17 cellular contexts compared by ENCODE assay signal in genomic region chr6:18431581-18431980, GRCh38. TPM values are rescaled to one million over a fixed set of nuclear protein-coding genes. Genes with fewer than 3 reads are reported as not detected.
DNase-seq lines count a peak whose midpoint lies in the region; ATAC-seq, FAIRE-seq and TF ChIP-seq lines count a peak whose summit lies in the region.
"Had no signal": no experiment of that assay in that cellular context is flagged by ENCODE, and none has a peak within 500 bp of the region (broad histone marks: within the 10 kb centered on the region; RNA-seq: fewer than 3 reads in every experiment).

No MANE protein-coding gene starts in this region.

- DNase-seq in HTR-8/SVneo (ENCODE audit: insufficient read length, low spot score) = no peak
- DNase-seq in bronchial epithelial cell (ENCODE audit: low read depth) = peak; percentile 58
- no peak for DNase-seq in left lobe of liver (ENCODE audit: low spot score)
- peak; percentile 88 for DNase-seq in renal cortical epithelial cell (ENCODE audit: low read depth)
- DNase-seq in GM12892 (ENCODE audit: insufficient read length) = no peak
- DNase-seq in OCI-M2 (lab: John Stamatoyannopoulos, UW; ENCODE audit: unreplicated experiment) = no peak
- no peak for DNase-seq in hepatic stellate cell (ENCODE audit: low spot score)
- no peak for DNase-seq in KG1 (lab: John Stamatoyannopoulos, UW)
- DNase-seq: colonic mucosa, NCI-H2029, NCI-H446 treated with DMSO at 0.1 percent for 48 hours, RPMI8226, testis had no signal

- peak; percentile 29 for ATAC-seq in left lobe of liver
- ATAC-seq: activated naive CD4-positive, alpha-beta T cell treated with anti-CD3 and anti-CD28 coated beads, Interleukin-2, amount 50 U/mL, for 72 hours; natural killer cell treated with Interleukin-12 subunit alpha and Interleukin-12 subunit beta and Interleukin-15 and Interleukin-18, amount 100 ng/mL, for 72 hours had no signal

- H3K36me3 ChIP-seq in bronchial epithelial cell (ENCODE audit: control insufficient read depth, insufficient read depth, low read length) = peaks cover 8% of the 10 kb centered on the region
- H3K36me3 ChIP-seq: colonic mucosa had no signal

- no peak for TF ChIP-seq CTCF in bronchial epithelial cell (IDR thresholded peaks at IDR 0.05; ENCODE audit: insufficient read depth, low read length, severe bottlenecking)

- TF ChIP-seq POLR2A in GM12892 (IDR thresholded peaks at IDR 0.05; ENCODE audit: low read depth, low read length) = no peak

- FAIRE-seq in HTR-8/SVneo (lab: Jason Lieb, UNC) (peak; percentile 9), bronchial epithelial cell (lab: Jason Lieb, UNC) (no peak), GM12892 (lab: Jason Lieb, UNC) (no peak)
- FAIRE-seq: G401.6, K562 had no signal

- H3K4me3 ChIP-seq in bronchial epithelial cell (ENCODE audit: low read depth, low read length) = no peak overlapping the region
- H3K4me3 ChIP-seq: colonic mucosa, K562, testis had no signal

- H3K27me3 ChIP-seq in bronchial epithelial cell (ENCODE audit: control insufficient read depth, insufficient read depth, low read length) = no peaks in the 10 kb centered on the region
- H3K27me3 ChIP-seq: colonic mucosa, testis had no signal

RNA-seq across cellular contexts. Expression of gene RNF144B, which starts 44.4 kb away (rescaled TPM):
- total RNA-seq in bronchial epithelial cell (141 and 239 TPM in 2 replicates), left lobe of liver (17.5 TPM), renal cortical epithelial cell (191 and 251 TPM in 2 replicates)
- polyA plus RNA-seq in GM12892 (2012; ENCODE audit: missing spikeins) = not detected
- total RNA-seq: K562 had no signal

Comparison
In these comparisons a context has a peak if more than half of its experiments do, and no peak if none do; other contexts are left out.
1. DNase-seq: peak in bronchial epithelial cell (single experiment) and renal cortical epithelial cell (single experiment); none in HTR-8/SVneo (single experiment), left lobe of liver (single experiment), GM12892 (single experiment), OCI-M2 (single experiment), hepatic stellate cell (single experiment) and KG1 (single experiment).